8 cellular contexts compared by ENCODE assay signal in genomic region chr19:38849746-38850230, GRCh38. TPM values are rescaled to one million over a fixed set of nuclear protein-coding genes. Genes with fewer than 3 reads are reported as not detected.
A peak's percentile ranks its signal among the peaks of the same experiment; 100 is the strongest.
DNase-seq lines count a peak whose midpoint lies in the region; ATAC-seq and TF ChIP-seq lines count a peak whose summit lies in the region.

TSS of gene HNRNPL (minus strand) at chr19:38849986. CDS start at chr19:38849966, 20 bp downstream.

- no peaks in the 10 kb centered on the region for H3K9me3 Mint-ChIP-seq in activated CD4-positive, alpha-beta T cell treated with anti-CD3 and anti-CD28 coated beads for 36 hours (ENCODE audit: low read depth)
- no peaks in the 10 kb centered on the region for H3K9me3 Mint-ChIP-seq in mesothelial cell of epicardium
- H3K9me3 Mint-ChIP-seq in stimulated activated naive CD8-positive, alpha-beta T cell treated with anti-CD3 and anti-CD28 coated beads, Interleukin-15, Interleukin-2, amounts not matched to agents 100 ng/mL and 50 ng/mL, for 24 hours = no peaks in the 10 kb centered on the region

- intact Hi-C loops in activated CD4-positive, alpha-beta T cell treated with anti-CD3 and anti-CD28 coated beads for 36 hours (cut with DNase I, micrococcal nuclease) = loop anchor here (1.0 to 5.0 kb wide), 18 partner anchors 18 to 542 kb away; partner anchors contain the start of genes ECH1 (in 2 of the 2), MRPS12 (in 2 of the 2), NFKBIB (in 2 of the 2) and SARS2 (in 2 of the 2)
- intact Hi-C loops in dorsolateral prefrontal cortex (cut with DNase I) = loop anchor here (1.0 to 5.0 kb wide), 7 partner anchors 15 to 203 kb away; partner anchors contain the start of genes ACTN4 (in 2 of the 2), NFKBIB (in 2 of the 2), SIRT2 (in 2 of the 2) and ECH1 (in 1 of the 2)

- no peaks in the 10 kb centered on the region for H3K27me3 ChIP-seq in dorsolateral prefrontal cortex

- H3K4me3 Mint-ChIP-seq in activated CD4-positive, alpha-beta T cell treated with anti-CD3 and anti-CD28 coated beads for 36 hours = peak within 1 kb of the TSS; percentile 97
- H3K4me3 Mint-ChIP-seq in mesothelial cell of epicardium = peak within 1 kb of the TSS; percentile 88
- H3K4me3 Mint-ChIP-seq in stimulated activated naive CD8-positive, alpha-beta T cell treated with anti-CD3 and anti-CD28 coated beads, Interleukin-15, Interleukin-2, amounts not matched to agents 100 ng/mL and 50 ng/mL, for 24 hours = peak within 1 kb of the TSS; percentile 99

- no peaks in the 10 kb centered on the region for H3K27me3 Mint-ChIP-seq in activated CD4-positive, alpha-beta T cell treated with anti-CD3 and anti-CD28 coated beads for 36 hours
- no peaks in the 10 kb centered on the region for H3K27me3 Mint-ChIP-seq in mesothelial cell of epicardium (ENCODE audit: low read depth)
- no peaks in the 10 kb centered on the region for H3K27me3 Mint-ChIP-seq in stimulated activated naive CD8-positive, alpha-beta T cell treated with anti-CD3 and anti-CD28 coated beads, Interleukin-15, Interleukin-2, amounts not matched to agents 100 ng/mL and 50 ng/mL, for 24 hours

- H3K27ac Mint-ChIP-seq in activated CD4-positive, alpha-beta T cell treated with anti-CD3 and anti-CD28 coated beads for 36 hours = peak within 1 kb of the TSS; percentile 99
- peak within 1 kb of the TSS; percentile 99 for H3K27ac Mint-ChIP-seq in mesothelial cell of epicardium
- H3K27ac Mint-ChIP-seq in stimulated activated naive CD8-positive, alpha-beta T cell treated with anti-CD3 and anti-CD28 coated beads, Interleukin-15, Interleukin-2, amounts not matched to agents 100 ng/mL and 50 ng/mL, for 24 hours = peak within 1 kb of the TSS; percentile 97

- DNase-seq in activated CD4-positive, alpha-beta T cell treated with anti-CD3 and anti-CD28 coated beads for 36 hours = peak; percentile 99
- DNase-seq in dorsolateral prefrontal cortex = peak in 6 of 10 donors; percentile 98 to 100 (median 100)
- peak; percentile 99 to 100 for DNase-seq in mesothelial cell of epicardium (ENCODE audit: low spot score in 2 of 2, unreplicated experiment in 2 of 2)
- DNase-seq in DMS 273 treated with DMSO at 0.1 percent for 48 hours (lab: John Stamatoyannopoulos, UW) = no peak

- H3K4me3 ChIP-seq in dorsolateral prefrontal cortex = peak within 1 kb of the TSS; percentile 65 to 100 (median 92)

- peaks cover 44% of the 10 kb centered on the region for H3K36me3 Mint-ChIP-seq in activated CD4-positive, alpha-beta T cell treated with anti-CD3 and anti-CD28 coated beads for 36 hours (ENCODE audit: low read depth)
- H3K36me3 Mint-ChIP-seq in mesothelial cell of epicardium = peaks cover 10% of the 10 kb centered on the region
- H3K36me3 Mint-ChIP-seq in stimulated activated naive CD8-positive, alpha-beta T cell treated with anti-CD3 and anti-CD28 coated beads, Interleukin-15, Interleukin-2, amounts not matched to agents 100 ng/mL and 50 ng/mL, for 24 hours (ENCODE audit: low read depth) = peaks cover 43% of the 10 kb centered on the region

- POLR2A ChIA-PET in activated CD4-positive, alpha-beta T cell treated with anti-CD3 and anti-CD28 coated beads for 36 hours (lab: Charles Lee) = interaction anchor here (0.8 to 2.6 kb wide), 12 partner anchors 8 to 202 kb away, joined by 3 to 28 read pairs (median 6); partner anchors contain the start of genes ACTN4, ECH1, MRPS12 and NFKBIB

- CTCF ChIA-PET in activated CD4-positive, alpha-beta T cell treated with anti-CD3 and anti-CD28 coated beads for 36 hours (lab: Charles Lee) = interaction anchor here (1.0 to 1.2 kb wide), 4 partner anchors 11 to 231 kb away, joined by 3 to 6 read pairs (median 4); partner anchors contain the start of genes EIF3K and RINL

- TF ChIP-seq CTCF in 22Rv1 (IDR thresholded peaks at IDR 0.05) (peak; percentile 47), dorsolateral prefrontal cortex (IDR thresholded peaks at IDR 0.05 in 54 of 56, conservative IDR thresholded peaks at IDR 0.05 in 2 of 56; ENCODE audit: low read depth in 1 of 56, partially characterized antibody in 56 of 56) (peak in 54 of 56 donors; percentile 27 to 73 (median 50)), mesothelial cell of epicardium (IDR thresholded peaks at IDR 0.05; ENCODE audit: unreplicated experiment) (peak; percentile 81)

- H3K4me1 Mint-ChIP-seq in activated CD4-positive, alpha-beta T cell treated with anti-CD3 and anti-CD28 coated beads for 36 hours = peaks cover 44% of the 10 kb centered on the region
- peaks cover 41% of the 10 kb centered on the region for H3K4me1 Mint-ChIP-seq in mesothelial cell of epicardium
- H3K4me1 Mint-ChIP-seq in stimulated activated naive CD8-positive, alpha-beta T cell treated with anti-CD3 and anti-CD28 coated beads, Interleukin-15, Interleukin-2, amounts not matched to agents 100 ng/mL and 50 ng/mL, for 24 hours (ENCODE audit: low read depth) = peaks cover 66% of the 10 kb centered on the region

- ATAC-seq in GM19043 (IDR thresholded peaks at IDR 0.05; ENCODE audit: low read depth, unreplicated experiment) (peak; percentile 45), HG03342 (IDR thresholded peaks at IDR 0.05; ENCODE audit: unreplicated experiment) (peak; percentile 53)
- ATAC-seq in activated CD4-positive, alpha-beta T cell treated with anti-CD3 and anti-CD28 coated beads for 36 hours = peak; percentile 71

- H3K27ac ChIP-seq in 22Rv1 (peak within 1 kb of the TSS; percentile 100), dorsolateral prefrontal cortex (peak within 1 kb of the TSS; percentile 97 to 100 (median 100))

RNA-seq across cellular contexts. Expression of gene HNRNPL, which starts in this region (rescaled TPM):
- 100 to 1,000 TPM; 714 to 722 TPM for total RNA-seq in activated CD4-positive, alpha-beta T cell treated with anti-CD3 and anti-CD28 coated beads for 36 hours
- total RNA-seq in dorsolateral prefrontal cortex (100 to 1,000 TPM; 179 to 311 (median 224) TPM), mesothelial cell of epicardium (423 to 443 TPM (median 425 TPM) in 3 replicates)
